ENCODE assay signal across 8 cellular contexts in genomic region chr14:92704036-92704804, GRCh38. TPM values are rescaled to one million over a fixed set of nuclear protein-coding genes. Genes with fewer than 3 reads are reported as not detected.
DNase-seq lines count a peak whose midpoint lies in the region; ATAC-seq, FAIRE-seq and TF ChIP-seq lines count a peak whose summit lies in the region.

No MANE protein-coding gene starts in this region.

- peak; percentile 93 for ATAC-seq in GM21528 (IDR thresholded peaks at IDR 0.05; ENCODE audit: low FRiP score, unreplicated experiment)
- ATAC-seq in HG03575 (IDR thresholded peaks at IDR 0.05; ENCODE audit: extremely low read depth, insufficient number of reproducible peaks, low FRiP score, unreplicated experiment) = peak; percentile 76
- ATAC-seq in activated CD4-positive, alpha-beta T cell treated with anti-CD3 and anti-CD28 coated beads for 36 hours = no peak

- no peak overlapping the region for H2AFZ ChIP-seq in SK-N-SH (ENCODE audit: low read depth)

- H3K27ac ChIP-seq in RWPE1 (no peak overlapping the region), SK-N-SH (ENCODE audit: low read depth in 2 of 2, low read length in 1 of 2) (no peak overlapping the region)

- TF ChIP-seq CTCF in RWPE1 (conservative IDR thresholded peaks at IDR 0.05; ENCODE audit: low read depth) = no peak
- TF ChIP-seq CTCF in SK-N-SH (IDR thresholded peaks at IDR 0.05) = no peak

- H3K27me3 ChIP-seq in SK-N-SH (ENCODE audit: insufficient read depth) = no peaks in the 10 kb centered on the region

- intact Hi-C loops in activated CD4-positive, alpha-beta T cell treated with anti-CD3 and anti-CD28 coated beads for 36 hours (cut with DNase I, micrococcal nuclease) = no loop called here

- peaks cover 0 to 4% of the 10 kb centered on the region in 2 experiments for H3K36me3 ChIP-seq in SK-N-SH (replicated peaks in 1 of 2; ENCODE audit: control insufficient read depth in 1 of 2, insufficient read depth in 2 of 2, low read length in 1 of 2)

- no peak for TF ChIP-seq RAD21 in SK-N-SH (IDR thresholded peaks at IDR 0.05; ENCODE audit: low read length)

- H3K27me3 Mint-ChIP-seq in immature natural killer cell (ENCODE audit: low read depth in 3 of 3) = peaks cover 10 to 46% (median 12%) of the 10 kb centered on the region in 3 donors
- no peaks in the 10 kb centered on the region for H3K27me3 Mint-ChIP-seq in activated CD4-positive, alpha-beta T cell treated with anti-CD3 and anti-CD28 coated beads for 36 hours

- H3K4me3 ChIP-seq in SK-N-SH (ENCODE audit: low read depth in 2 of 2, low read length in 1 of 2) = no peak overlapping the region

- H3K79me2 ChIP-seq in SK-N-SH (ENCODE audit: insufficient read depth) = no peaks in the 10 kb centered on the region

- H3K9me3 Mint-ChIP-seq in immature natural killer cell = no peaks in the 10 kb centered on the region
- H3K9me3 Mint-ChIP-seq in activated CD4-positive, alpha-beta T cell treated with anti-CD3 and anti-CD28 coated beads for 36 hours (ENCODE audit: low read depth) = no peaks in the 10 kb centered on the region

- H3K4me3 Mint-ChIP-seq in immature natural killer cell = peak overlapping the region in 3 of 5 donors; percentile 41 to 47 (median 44)
- H3K4me3 Mint-ChIP-seq in activated CD4-positive, alpha-beta T cell treated with anti-CD3 and anti-CD28 coated beads for 36 hours = no peak overlapping the region

- no peak overlapping the region for H3K4me2 ChIP-seq in SK-N-SH

- DNase-seq in GM12892 (ENCODE audit: insufficient read length) (no peak), immature natural killer cell (peak; percentile 39 to 44 (median 41)), RWPE1 (ENCODE audit: low spot score) (no peak), COLO668 (lab: John Stamatoyannopoulos, UW; ENCODE audit: unreplicated experiment) (no peak), SK-N-SH (no peak)
- DNase-seq in activated CD4-positive, alpha-beta T cell treated with anti-CD3 and anti-CD28 coated beads for 36 hours = no peak

- no peak overlapping the region for H3K9ac ChIP-seq in SK-N-SH

- H3K27ac Mint-ChIP-seq in immature natural killer cell = peak overlapping the region in 1 of 6 donors; percentile 10
- no peak overlapping the region for H3K27ac Mint-ChIP-seq in activated CD4-positive, alpha-beta T cell treated with anti-CD3 and anti-CD28 coated beads for 36 hours

- no peaks in the 10 kb centered on the region for H3K9me3 ChIP-seq in SK-N-SH

- peaks cover 1% of the 10 kb centered on the region for H3F3A ChIP-seq in SK-N-SH (replicated peaks; ENCODE audit: insufficient read depth)

- WGBS in SK-N-SH (ENCODE audit: low lambda C conversion rate) = 87% methylated on average over 23 of the region's 23 CpGs

- no peak for TF ChIP-seq POLR2A in GM12892 (IDR thresholded peaks at IDR 0.05; ENCODE audit: low read depth, low read length)

- 0 out of 4 replicates have a peak, but pooled peaks cover 0 to 5% of the 10 kb centered on the region in 2 experiments for H3K4me1 ChIP-seq in SK-N-SH (ENCODE audit: control insufficient read depth in 1 of 2, insufficient read depth in 2 of 2, low read depth in 1 of 2, low read length in 1 of 2)

- peaks cover 22 to 26% of the 10 kb centered on the region in 2 donors for H3K4me1 Mint-ChIP-seq in immature natural killer cell
- H3K4me1 Mint-ChIP-seq in activated CD4-positive, alpha-beta T cell treated with anti-CD3 and anti-CD28 coated beads for 36 hours = no peaks in the 10 kb centered on the region

- no peak for TF ChIP-seq EP300 in SK-N-SH (IDR thresholded peaks at IDR 0.05; ENCODE audit: borderline replicate concordance in 1 of 2, low read depth in 1 of 2, low read length in 1 of 2)

- POLR2A ChIA-PET in RWPE1 (lab: Yijun Ruan, JAX; ENCODE audit: low non-redundant PET) = no interaction called here
- POLR2A ChIA-PET in activated CD4-positive, alpha-beta T cell treated with anti-CD3 and anti-CD28 coated beads for 36 hours (lab: Charles Lee) = no interaction called here
- POLR2A ChIA-PET in SK-N-SH (lab: Yijun Ruan, JAX) = no interaction called here

- FAIRE-seq in GM12892 (lab: Jason Lieb, UNC) = peak; percentile 88

- no peaks in the 10 kb centered on the region for H3K36me3 Mint-ChIP-seq in immature natural killer cell
- H3K36me3 Mint-ChIP-seq in activated CD4-positive, alpha-beta T cell treated with anti-CD3 and anti-CD28 coated beads for 36 hours (ENCODE audit: low read depth) = peaks cover 7% of the 10 kb centered on the region

- CTCF ChIA-PET in RWPE1 (lab: Yijun Ruan, JAX) = interaction anchor here (0.6 kb wide), 1 partner anchor 48 kb away, joined by 3 read pairs; no protein-coding TSS in a partner anchor
- CTCF ChIA-PET in activated CD4-positive, alpha-beta T cell treated with anti-CD3 and anti-CD28 coated beads for 36 hours (lab: Charles Lee) = interaction anchor here (1.0 to 1.2 kb wide), 2 partner anchors 8 to 9 kb away, joined by 4 to 5 read pairs; no protein-coding TSS in a partner anchor
- CTCF ChIA-PET in SK-N-SH (lab: Yijun Ruan, JAX) = interaction anchor here (1.1 to 1.4 kb wide), 2 partner anchors 10 to 18 kb away, joined by 4 to 6 read pairs; no protein-coding TSS in a partner anchor

- no peaks in the 10 kb centered on the region for H4K20me1 ChIP-seq in SK-N-SH (ENCODE audit: insufficient read depth)

- no peaks in the 10 kb centered on the region for H3K9me2 ChIP-seq in SK-N-SH

TF ChIP-seq in SK-N-SH, 30 proteins besides CTCF, POLR2A, EP300 and RAD21:
- TF ChIP-seq JUND (IDR thresholded peaks at IDR 0.05) (no peak), EZH2phosphoT487 (IDR thresholded peaks at IDR 0.05; ENCODE audit: borderline replicate concordance, low read depth) (no peak), MXI1 (IDR thresholded peaks at IDR 0.05; ENCODE audit: low read depth, low read length) (no peak), PBX3 (IDR thresholded peaks at IDR 0.05) (no peak), FOXM1 (IDR thresholded peaks at IDR 0.05; ENCODE audit: low read depth) (no peak), MAX (IDR thresholded peaks at IDR 0.05; ENCODE audit: low read depth) (no peak)

RNA-seq across cellular contexts. Expression of gene LGMN, which starts 44.2 kb away (rescaled TPM):
- polyA plus RNA-seq in GM12892 (2012; ENCODE audit: missing spikeins) = 265 TPM
- polyA plus RNA-seq in immature natural killer cell (1 to 10 TPM; 1.7 to 7.4 (median 2.9) TPM), SK-N-SH (2012; rRNA removed) (76.3 and 86.4 TPM in 2 replicates)
- total RNA-seq in activated CD4-positive, alpha-beta T cell treated with anti-CD3 and anti-CD28 coated beads for 36 hours = 1 to 10 TPM; 3.2 to 5.6 TPM
- polyA plus RNA-seq in SK-N-SH (2012; cell fraction: cytosol; rRNA removed) = 52.6 and 71.0 TPM in 2 replicates
- polyA plus RNA-seq in SK-N-SH (2012; cell fraction: nucleus; rRNA removed) = 57.5 and 80.2 TPM in 2 replicates

Comparison
In these comparisons a context has a peak if more than half of its experiments do, and no peak if none do; other contexts are left out.
1. DNase-seq: peak in immature natural killer cell (3 of 3); none in GM12892 (single experiment), RWPE1 (single experiment), COLO668 (single experiment), activated CD4-positive, alpha-beta T cell treated with anti-CD3 and anti-CD28 coated beads for 36 hours (single experiment) and SK-N-SH (single experiment).
2. RNA of gene LGMN, which starts 44.2 kb away (polyA plus RNA-seq): 52.6 to 86.4 TPM in SK-N-SH; 1.7 to 7.4 TPM in immature natural killer cell; every median in the first group is over 4 times any median in the second.